Comparison of ENCODE assay signal across 23 cellular contexts in the genomic region with DNA sequence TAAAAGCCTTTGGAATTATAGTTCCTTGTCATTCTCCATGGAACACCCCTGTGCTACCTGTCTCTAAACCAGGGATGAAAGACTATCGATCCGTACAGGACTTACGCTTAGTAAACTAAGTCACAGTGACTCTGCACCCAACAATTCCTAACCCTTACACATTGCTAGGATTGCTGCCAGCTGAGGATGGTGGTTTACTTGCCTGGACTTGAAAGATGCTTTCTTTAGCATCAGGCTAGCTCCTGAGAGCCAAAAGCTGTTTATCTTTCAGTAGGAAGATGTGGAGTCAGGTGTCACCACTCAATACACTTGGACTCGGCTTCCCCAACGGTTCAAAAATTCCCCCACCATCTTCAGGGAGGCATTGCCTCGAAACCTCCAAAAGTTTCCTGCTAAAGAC.
DNase-seq lines count a peak whose midpoint lies in the region; ATAC-seq and TF ChIP-seq lines count a peak whose summit lies in the region.
"Had no signal": no experiment of that assay in that cellular context is flagged by ENCODE, and none has a peak within 500 bp of the region (broad histone marks: within the 10 kb centered on the region; RNA-seq: fewer than 3 reads in every experiment).

No MANE protein-coding gene starts in this region.

- H3K4me1 ChIP-seq in RWPE2 (ENCODE audit: insufficient read depth, poor library complexity, severe bottlenecking) (peaks cover 4% of the 10 kb centered on the region), foreskin keratinocyte (no peaks in the 10 kb centered on the region), mesodermal cell (ENCODE audit: control insufficient read depth, insufficient read depth, low read length, poor library complexity, severe bottlenecking) (no peaks in the 10 kb centered on the region), colonic mucosa (no peaks in the 10 kb centered on the region)
- H3K4me1 ChIP-seq: A549; BLaER1 treated with 17β-estradiol and CSF1 and Interleukin-3, amounts not matched to agents 10 nM and 100 nM; Caco-2 had no signal

- no peaks in the 10 kb centered on the region for H3K4me1 Mint-ChIP-seq in activated CD8-positive, alpha-beta T cell treated with anti-CD3 and anti-CD28 coated beads, Interleukin-2, amount 10 ng/mL, durations not matched to agents 7 days and 5 days (ENCODE audit: low read depth)
- H3K4me1 Mint-ChIP-seq: B cell had no signal

- no peak for DNase-seq in RWPE2 (ENCODE audit: low spot score)
- DNase-seq in epithelial cell of esophagus (ENCODE audit: low read depth): peak; percentile 18
- peak; percentile 11 to 22 for DNase-seq in foreskin keratinocyte
- DNase-seq in cortex of kidney (lab: John Stamatoyannopoulos, UW): no peak
- DNase-seq in activated CD8-positive, alpha-beta T cell treated with anti-CD3 and anti-CD28 coated beads, Interleukin-2, amount 10 ng/mL, durations not matched to agents 7 days and 5 days: no peak
- no peak for DNase-seq in colonic mucosa
- no peak for DNase-seq in left colon
- DNase-seq: AML-193; Caco-2; Calu3; CD4-positive, alpha-beta T cell; CD8-positive, alpha-beta T cell; DMS79; DND-41; EL; GDM1 had no signal

- intact Hi-C loops in colonic mucosa (cut with DNase I): no loop called here
- intact Hi-C loops in left colon (cut with DNase I, micrococcal nuclease): no loop called here

- H3K9ac ChIP-seq in colonic mucosa (ENCODE audit: low read depth in 2 of 2, low read length in 2 of 2): no peak overlapping the region
- H3K9ac ChIP-seq: BLaER1 treated with 17β-estradiol and CSF1 and Interleukin-3, amounts not matched to agents 10 nM and 100 nM had no signal

- no peak overlapping the region for H3K4me3 ChIP-seq in RWPE2 (ENCODE audit: severe bottlenecking)
- no peak overlapping the region for H3K4me3 ChIP-seq in epithelial cell of esophagus (ENCODE audit: low read length)
- no peak overlapping the region for H3K4me3 ChIP-seq in mesodermal cell (ENCODE audit: extremely low read depth, insufficient read depth, low read length, poor library complexity, severe bottlenecking)
- H3K4me3 ChIP-seq in colonic mucosa: no peak overlapping the region
- H3K4me3 ChIP-seq: A549; BLaER1 treated with 17β-estradiol and CSF1 and Interleukin-3, amounts not matched to agents 10 nM and 100 nM; GM12878 had no signal

- peaks cover 4% of the 10 kb centered on the region for H3K9me3 Mint-ChIP-seq in activated CD8-positive, alpha-beta T cell treated with anti-CD3 and anti-CD28 coated beads, Interleukin-2, amount 10 ng/mL, durations not matched to agents 7 days and 5 days (ENCODE audit: insufficient read depth)

- H3K27ac ChIP-seq in RWPE2 (ENCODE audit: poor library complexity, severe bottlenecking) (no peak overlapping the region), foreskin keratinocyte (no peak overlapping the region), mesodermal cell (ENCODE audit: low read depth, low read length, severe bottlenecking) (peak overlapping the region; percentile 50), colonic mucosa (no peak overlapping the region)
- H3K27ac ChIP-seq: 22Rv1; A549; BLaER1 treated with 17β-estradiol and CSF1 and Interleukin-3, amounts not matched to agents 10 nM and 100 nM; C4-2B had no signal

- H3K9me3 ChIP-seq in RWPE2 (ENCODE audit: severe bottlenecking) (no peaks in the 10 kb centered on the region), mesodermal cell (ENCODE audit: control insufficient read depth, low read length) (no peaks in the 10 kb centered on the region), colonic mucosa (no peaks in the 10 kb centered on the region)
- H3K9me3 ChIP-seq: A549; BLaER1 treated with 17β-estradiol and CSF1 and Interleukin-3, amounts not matched to agents 10 nM and 100 nM; Caco-2 had no signal

- H3K36me3 ChIP-seq in RWPE2 (ENCODE audit: low read depth) (no peaks in the 10 kb centered on the region), mesodermal cell (ENCODE audit: control insufficient read depth, insufficient read depth, low read length) (no peaks in the 10 kb centered on the region), colonic mucosa (no peaks in the 10 kb centered on the region)
- H3K36me3 ChIP-seq: BLaER1 treated with 17β-estradiol and CSF1 and Interleukin-3, amounts not matched to agents 10 nM and 100 nM had no signal

- TF ChIP-seq CTCF in RWPE2 (IDR thresholded peaks at IDR 0.05; ENCODE audit: poor library complexity, severe bottlenecking): no peak
- TF ChIP-seq CTCF in epithelial cell of esophagus (IDR thresholded peaks at IDR 0.05; ENCODE audit: insufficient read depth, low read depth, low read length, missing control alignments): no peak
- TF ChIP-seq CTCF in foreskin keratinocyte (conservative IDR thresholded peaks at IDR 0.05): no peak
- TF ChIP-seq CTCF in colonic mucosa (IDR thresholded peaks at IDR 0.05): no peak

- POLR2A ChIA-PET in activated CD8-positive, alpha-beta T cell treated with anti-CD3 and anti-CD28 coated beads, Interleukin-2, amount 10 ng/mL, durations not matched to agents 7 days and 5 days (lab: Charles Lee): no interaction called here

- no peak overlapping the region for H3K4me3 Mint-ChIP-seq in activated CD8-positive, alpha-beta T cell treated with anti-CD3 and anti-CD28 coated beads, Interleukin-2, amount 10 ng/mL, durations not matched to agents 7 days and 5 days
- H3K4me3 Mint-ChIP-seq: B cell; CD4-positive, alpha-beta T cell; CD8-positive, alpha-beta T cell had no signal

- CTCF ChIA-PET in activated CD8-positive, alpha-beta T cell treated with anti-CD3 and anti-CD28 coated beads, Interleukin-2, amount 10 ng/mL, durations not matched to agents 7 days and 5 days (lab: Charles Lee): no interaction called here

- no peak overlapping the region for H3K27ac Mint-ChIP-seq in activated CD8-positive, alpha-beta T cell treated with anti-CD3 and anti-CD28 coated beads, Interleukin-2, amount 10 ng/mL, durations not matched to agents 7 days and 5 days
- H3K27ac Mint-ChIP-seq: B cell; CD4-positive, alpha-beta T cell; CD8-positive, alpha-beta T cell had no signal

- no peaks in the 10 kb centered on the region for H3K27me3 ChIP-seq in RWPE2 (ENCODE audit: insufficient read depth, poor library complexity, severe bottlenecking)
- H3K27me3 ChIP-seq in foreskin keratinocyte: no peaks in the 10 kb centered on the region
- no peaks in the 10 kb centered on the region for H3K27me3 ChIP-seq in colonic mucosa
- H3K27me3 ChIP-seq: BLaER1 treated with 17β-estradiol and CSF1 and Interleukin-3, amounts not matched to agents 10 nM and 100 nM had no signal

- no peaks in the 10 kb centered on the region for H3K27me3 Mint-ChIP-seq in activated CD8-positive, alpha-beta T cell treated with anti-CD3 and anti-CD28 coated beads, Interleukin-2, amount 10 ng/mL, durations not matched to agents 7 days and 5 days (ENCODE audit: low read depth)
- H3K27me3 Mint-ChIP-seq: B cell; CD4-positive, alpha-beta T cell had no signal

- no peaks in the 10 kb centered on the region for H3K36me3 Mint-ChIP-seq in activated CD8-positive, alpha-beta T cell treated with anti-CD3 and anti-CD28 coated beads, Interleukin-2, amount 10 ng/mL, durations not matched to agents 7 days and 5 days (ENCODE audit: low read depth)
- H3K36me3 Mint-ChIP-seq: CD8-positive, alpha-beta T cell had no signal

- no CpG with 5 or more reads among the region's 6 CpGs for WGBS in mesodermal cell (ENCODE audit: insufficient coverage in 2 of 2), 2 experiments

- ATAC-seq in RWPE2 (ENCODE audit: low read depth) (peak; percentile 51; the same call in 1 of the 3 replicates), foreskin keratinocyte (no peak), left colon (no peak)
- ATAC-seq in activated CD8-positive, alpha-beta T cell treated with anti-CD3 and anti-CD28 coated beads, Interleukin-2, amount 10 ng/mL, durations not matched to agents 7 days and 5 days: no peak
- ATAC-seq: A549; CD8-positive, alpha-beta T cell; GM12878 had no signal

Comparison
In these comparisons a context has a peak if more than half of its experiments do, and no peak if none do; other contexts are left out.
1. DNase-seq: peak in epithelial cell of esophagus (single experiment) and foreskin keratinocyte (2 of 2); none in RWPE2 (single experiment), cortex of kidney (single experiment), activated CD8-positive, alpha-beta T cell treated with anti-CD3 and anti-CD28 coated beads, Interleukin-2, amount 10 ng/mL, durations not matched to agents 7 days and 5 days (single experiment), colonic mucosa (single experiment) and left colon (0 of 2).